20 cellular contexts compared by ENCODE assay signal in the genomic region with DNA sequence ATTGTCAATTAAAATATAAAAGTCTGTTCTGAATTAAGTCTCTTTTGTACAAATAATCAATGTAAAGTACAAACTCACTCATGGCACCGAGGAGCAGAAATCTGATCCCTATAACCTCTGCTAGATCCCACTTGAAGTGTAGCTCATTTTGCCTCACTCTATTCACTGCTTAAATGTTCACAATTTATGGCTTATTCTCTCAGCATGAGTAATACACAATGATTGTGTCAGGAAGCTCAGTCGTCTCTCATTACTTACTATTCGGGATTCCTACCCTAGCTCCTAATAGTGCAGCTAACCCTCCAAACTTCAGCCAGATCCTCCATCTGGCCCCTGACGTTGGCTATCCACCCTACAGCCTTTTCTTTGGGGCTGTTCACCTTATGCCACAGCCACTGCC. TPM values are rescaled to one million over a fixed set of nuclear protein-coding genes. Genes with fewer than 3 reads are reported as not detected.
DNase-seq lines count a peak whose midpoint lies in the region; ATAC-seq, FAIRE-seq and TF ChIP-seq lines count a peak whose summit lies in the region.
"Had no signal": no experiment of that assay in that cellular context is flagged by ENCODE, and none has a peak within 500 bp of the region (broad histone marks: within the 10 kb centered on the region; RNA-seq: fewer than 3 reads in every experiment).

No MANE protein-coding gene starts in this region.

- TF ChIP-seq POLR2A in K562 (conservative IDR thresholded peaks at IDR 0.05), result no peak

- H3K4me1 ChIP-seq in K562 (replicated peaks in 1 of 2; ENCODE audit: control insufficient read depth in 2 of 2, insufficient read depth in 2 of 2, low read length in 2 of 2), result peaks cover 3 to 29% of the 10 kb centered on the region in 2 experiments; a peak in 2 of 5 replicates
- peaks cover 5% of the 10 kb centered on the region for H3K4me1 ChIP-seq in CD4-positive, alpha-beta memory T cell (ENCODE audit: insufficient read depth, low read length)
- H3K4me1 ChIP-seq: gastrocnemius medialis, testis had no signal

- peak; percentile 2 for DNase-seq in COLO668 (lab: John Stamatoyannopoulos, UW; ENCODE audit: unreplicated experiment)
- DNase-seq in HT1080 (ENCODE audit: low read depth), result peak; percentile 32
- peak; percentile 89 for DNase-seq in NCI-H524 treated with DMSO at 0.1 percent for 48 hours (lab: John Stamatoyannopoulos, UW)
- no peak for DNase-seq in K562 (ENCODE audit: extremely low read depth in 1 of 4, low spot score in 3 of 4)
- no peak for DNase-seq in GM20000 (ENCODE audit: low spot score)
- no peak for DNase-seq in nephron progenitor cell
- DNase-seq in CD4-positive, alpha-beta memory T cell, result no peak
- DNase-seq in left lobe of liver (ENCODE audit: low spot score), result no peak
- DNase-seq: activated CD8-positive, alpha-beta T cell treated with anti-CD3 and anti-CD28 coated beads for 36 hours; activated T-cell treated with anti-CD3 and anti-CD28 coated beads, Interleukin-2, amount 50 U/mL, for 72 hours; Calu3; cerebellar nuclear complex; gastrocnemius medialis; NCI-H526 treated with DMSO at 0.1 percent for 48 hours; RPMI8226; small intestine; stimulated activated CD4-positive, alpha-beta T cell treated with anti-CD3 and anti-CD28 coated beads, Interleukin-4, amount 100 ng/mL, for 4 hours; testis; WERI-Rb-1 had no signal

- H3K9me3 ChIP-seq in K562 (replicated peaks; ENCODE audit: control insufficient read depth, insufficient read depth, low read depth, low read length), result no peaks in the 10 kb centered on the region
- no peaks in the 10 kb centered on the region for H3K9me3 ChIP-seq in CD4-positive, alpha-beta memory T cell (ENCODE audit: control insufficient read depth in 1 of 2, low read length in 2 of 2)
- H3K9me3 ChIP-seq: gastrocnemius medialis, testis had no signal

- no peak overlapping the region; the same call in 1 of the 3 replicates for H3K27ac ChIP-seq in K562 (ENCODE audit: extremely low read depth, low read depth, low read length)
- H3K27ac ChIP-seq in CD4-positive, alpha-beta memory T cell (ENCODE audit: low read depth, low read length), result no peak overlapping the region
- H3K27ac ChIP-seq: gastrocnemius medialis, testis, WERI-Rb-1 had no signal

- BruUV-seq in K562 (replicated peaks; lab: Mats Ljungman, UMichigan), result no TSS peak

- in situ Hi-C loops in K562 (cut with MboI), result loop anchor here (10.0 kb wide), 1 partner anchor 82 kb away; no protein-coding TSS in a partner anchor

- H3K27me3 Mint-ChIP-seq in nephron progenitor cell (ENCODE audit: low read depth, poor library complexity), result peaks cover 29% of the 10 kb centered on the region
- peaks cover 0 to 2% of the 10 kb centered on the region in 2 donors for H3K27me3 Mint-ChIP-seq in CD4-positive, alpha-beta memory T cell
- H3K27me3 Mint-ChIP-seq: activated CD8-positive, alpha-beta T cell treated with anti-CD3 and anti-CD28 coated beads for 36 hours had no signal

- no peaks in the 10 kb centered on the region for H3K9me1 ChIP-seq in K562 (ENCODE audit: control insufficient read depth, insufficient read depth, low read length)

- ATAC-seq in K562 (no peak), left lobe of liver (no peak)
- ATAC-seq: activated CD8-positive, alpha-beta T cell treated with anti-CD3 and anti-CD28 coated beads for 36 hours; activated T-cell treated with anti-CD3 and anti-CD28 coated beads, Interleukin-2, amount 50 U/mL, for 72 hours; gastrocnemius medialis had no signal

- H3K36me3 ChIP-seq in K562 (ENCODE audit: control insufficient read depth, insufficient read depth, low read length), result no peaks in the 10 kb centered on the region
- no peaks in the 10 kb centered on the region for H3K36me3 ChIP-seq in CD4-positive, alpha-beta memory T cell (ENCODE audit: insufficient read depth, low read length)
- H3K36me3 ChIP-seq: gastrocnemius medialis, WERI-Rb-1 had no signal

- H3K4me3 ChIP-seq in K562, result no peak overlapping the region
- H3K4me3 ChIP-seq in CD4-positive, alpha-beta memory T cell (ENCODE audit: low read length in 2 of 2), result no peak overlapping the region
- H3K4me3 ChIP-seq: gastrocnemius medialis, testis had no signal

- H3K27ac Mint-ChIP-seq in nephron progenitor cell, result no peak overlapping the region
- H3K27ac Mint-ChIP-seq in CD4-positive, alpha-beta memory T cell, result no peak overlapping the region
- H3K27ac Mint-ChIP-seq: activated CD8-positive, alpha-beta T cell treated with anti-CD3 and anti-CD28 coated beads for 36 hours; activated T-cell treated with anti-CD3 and anti-CD28 coated beads, Interleukin-2, amount 50 U/mL, for 72 hours had no signal

- peak overlapping the region; percentile 13 to 21; a peak in 2 of 4 replicates for H3K9ac ChIP-seq in K562 (ENCODE audit: insufficient read depth in 1 of 2, low read depth in 2 of 2, low read length in 2 of 2)

- peaks cover 10% of the 10 kb centered on the region for H3K4me1 Mint-ChIP-seq in nephron progenitor cell
- H3K4me1 Mint-ChIP-seq in CD4-positive, alpha-beta memory T cell, result peaks cover 3 to 10% (median 4%) of the 10 kb centered on the region in 4 donors

- no peaks in the 10 kb centered on the region for H3K36me3 Mint-ChIP-seq in nephron progenitor cell (ENCODE audit: low read depth)
- peaks cover 0 to 4% of the 10 kb centered on the region in 2 donors for H3K36me3 Mint-ChIP-seq in CD4-positive, alpha-beta memory T cell

- peaks cover 9% of the 10 kb centered on the region for H3K79me2 ChIP-seq in K562 (ENCODE audit: control insufficient read depth, insufficient read depth, low read length)

- no peak for TF ChIP-seq EP300 in K562 (IDR thresholded peaks at IDR 0.05; ENCODE audit: low read length)

- POLR2A ChIA-PET in K562 (lab: Yijun Ruan, JAX), result interaction anchor here (0.9 kb wide), 1 partner anchor 8 kb away, joined by 3 read pairs; no protein-coding TSS in a partner anchor
- POLR2A ChIA-PET in CD4-positive, alpha-beta memory T cell (lab: Charles Lee; ENCODE audit: partially characterized antibody), result no interaction called here

- no peaks in the 10 kb centered on the region for H3K27me3 ChIP-seq in K562 (ENCODE audit: control insufficient read depth in 2 of 2, insufficient read depth in 2 of 2, low read length in 2 of 2)
- H3K27me3 ChIP-seq in CD4-positive, alpha-beta memory T cell (ENCODE audit: insufficient read depth, low read length), result no peaks in the 10 kb centered on the region
- H3K27me3 ChIP-seq: gastrocnemius medialis, testis had no signal

- peak overlapping the region; percentile 75 for H2AFZ ChIP-seq in K562 (ENCODE audit: low read depth, low read length)

- FAIRE-seq in K562 (lab: Jason Lieb, UNC), result peak; percentile 60
- FAIRE-seq: GM18507, small intestine had no signal

- WGBS in K562 (ENCODE audit: insufficient coverage, low coverage, missing lambda C conversion rate), result 0% methylated on average over 4 of the region's 4 CpGs

- TF ChIP-seq CTCF in K562 (IDR thresholded peaks at IDR 0.05 in 2 of 3, conservative IDR thresholded peaks at IDR 0.05 in 1 of 3; ENCODE audit: insufficient read depth in 2 of 3, low read depth in 1 of 3, low read length in 3 of 3) (no peak), GM20000 (IDR thresholded peaks at IDR 0.05; ENCODE audit: extremely low read depth, missing control alignments) (no peak), nephron progenitor cell (IDR thresholded peaks at IDR 0.05) (no peak)

- intact Hi-C loops in K562 (cut with micrococcal nuclease), result no loop called here
- intact Hi-C loops in CD4-positive, alpha-beta memory T cell (cut with micrococcal nuclease), result no loop called here

- no peak overlapping the region for H3K4me3 Mint-ChIP-seq in nephron progenitor cell
- H3K4me3 Mint-ChIP-seq in CD4-positive, alpha-beta memory T cell, result no peak overlapping the region
- H3K4me3 Mint-ChIP-seq: activated CD8-positive, alpha-beta T cell treated with anti-CD3 and anti-CD28 coated beads for 36 hours; activated T-cell treated with anti-CD3 and anti-CD28 coated beads, Interleukin-2, amount 50 U/mL, for 72 hours had no signal

- CTCF ChIA-PET in K562 (lab: Yijun Ruan, JAX; ENCODE audit: low intra/inter-chr PET ratio), result no interaction called here
- CTCF ChIA-PET in CD4-positive, alpha-beta memory T cell (lab: Charles Lee; ENCODE audit: partially characterized antibody), result interaction anchor here (0.8 to 1.7 kb wide), 4 partner anchors 85 to 162 kb away, joined by 3 to 4 read pairs (median 3); no protein-coding TSS in a partner anchor

- TF ChIP-seq RAD21 in K562 (CRISPR knock-in tag; conservative IDR thresholded peaks at IDR 0.05 in 1 of 2, IDR thresholded peaks at IDR 0.05 in 1 of 2), result no peak

- H3K9me3 Mint-ChIP-seq in nephron progenitor cell, result peaks cover 9% of the 10 kb centered on the region
- H3K9me3 Mint-ChIP-seq in CD4-positive, alpha-beta memory T cell, result no peaks in the 10 kb centered on the region
- H3K9me3 Mint-ChIP-seq: activated CD8-positive, alpha-beta T cell treated with anti-CD3 and anti-CD28 coated beads for 36 hours had no signal

- H4K20me1 ChIP-seq in K562 (replicated peaks; ENCODE audit: control insufficient read depth, insufficient read depth, low read length), result no peaks in the 10 kb centered on the region

- peak overlapping the region; percentile 7; the same call in 1 of the 2 replicates for H3K4me2 ChIP-seq in K562 (ENCODE audit: insufficient read depth, low read length)

RNA-seq across cellular contexts. Expression of a gene that starts 4.7 kb away (rescaled TPM):
- total RNA-seq in HT1080 (2014; rRNA removed; shearing (Covaris generic)), result 12.0 and 12.4 TPM in 2 replicates
- polyA plus RNA-seq in HT1080 (2015; cell fraction: cytosol; rRNA removed), result 10.2 and 13.3 TPM in 2 replicates
- 11.4 and 11.5 TPM in 2 replicates for polyA plus RNA-seq in HT1080 (2015; cell fraction: nucleus; rRNA removed)
- total RNA-seq in K562 (2011; cell fraction: chromatin; rRNA removed; ENCODE audit: low replicate concordance), result 9.3 and 29.0 TPM in 2 replicates
- 9.2 and 10.7 TPM in 2 replicates for total RNA-seq in K562 (2011; cell fraction: nucleolus; rRNA removed)
- total RNA-seq in K562 (2011; cell fraction: nucleoplasm; rRNA removed), result 24.3 and 40.2 TPM in 2 replicates
- total RNA-seq in K562 (2014; rRNA removed) (20.6 and 24.1 TPM in 2 replicates), K562 (2014; rRNA removed; fragmentation: Illumina TruSeq; extraction: Trizol) (34.8 and 40.7 TPM in 2 replicates), K562 (2015; rRNA removed; fragmentation: Illumina TruSeq; extraction: Trizol) (23.3 and 23.6 TPM in 2 replicates), K562 (2021) (30.5 and 33.9 TPM in 2 replicates), left lobe of liver (3.0 TPM)
- polyA plus RNA-seq in K562 (2011; rRNA removed) (29.3 and 36.7 TPM in 2 replicates), K562 (2014; fragmentation: Illumina TruSeq; extraction: Trizol) (27.6 and 35.8 TPM in 2 replicates), K562 (2014; fragmentation: Nextera tagmentation; extraction: Ambion mirVana) (10 to 100 TPM; 13.9 to 16.1 TPM), K562 (2014; rRNA removed) (17.9 and 18.6 TPM in 2 replicates)
- 15.2 and 15.6 TPM in 2 replicates for polyA plus RNA-seq in K562 (2011; cell fraction: cytosol; rRNA removed)
- polyA plus RNA-seq in K562 (2011; cell fraction: nucleus; rRNA removed), result 20.0 and 20.8 TPM in 2 replicates
- polyA plus RNA-seq in K562 (2012), result 12.4 and 19.0 TPM in 2 replicates
- polyA minus RNA-seq in K562 (2011; rRNA and poly(A)+ RNA removed), result 40.6 TPM in 2 replicates
- polyA minus RNA-seq in K562 (2011; cell fraction: cytosol; rRNA and poly(A)+ RNA removed), result 11.6 and 20.1 TPM in 2 replicates
- 34.7 and 36.0 TPM in 2 replicates for polyA minus RNA-seq in K562 (2011; cell fraction: nucleus; rRNA and poly(A)+ RNA removed)
- 10 to 100 TPM; 16.4 to 21.7 TPM for total RNA-seq in CD4-positive, alpha-beta memory T cell
- polyA plus RNA-seq in CD4-positive, alpha-beta memory T cell, result 10 to 100 TPM; 15.4 to 17.1 TPM

RNA-seq across cellular contexts. Expression of a gene that starts 36.0 kb away (rescaled TPM):
- 0.20 and 0.26 TPM in 2 replicates for total RNA-seq in HT1080 (2014; rRNA removed; shearing (Covaris generic))
- polyA plus RNA-seq in HT1080 (2015; cell fraction: cytosol; rRNA removed), result 0.10 and 0.12 TPM in 2 replicates
- 0.27 and 0.45 TPM in 2 replicates for polyA plus RNA-seq in HT1080 (2015; cell fraction: nucleus; rRNA removed)
- total RNA-seq in K562 (2011; cell fraction: chromatin; rRNA removed; ENCODE audit: low replicate concordance), result 0.16 and 0.26 TPM in 2 replicates
- under 0.01 TPM in 1 of 2 replicates, not detected in the other for total RNA-seq in K562 (2011; cell fraction: nucleolus; rRNA removed)
- 0.15 TPM in 2 replicates for total RNA-seq in K562 (2011; cell fraction: nucleoplasm; rRNA removed)
- 0.04 and 0.05 TPM in 2 replicates for total RNA-seq in K562 (2014; rRNA removed)
- total RNA-seq in K562 (2014; rRNA removed; fragmentation: Illumina TruSeq; extraction: Trizol), result 0.10 and 0.11 TPM in 2 replicates
- total RNA-seq in K562 (2015; rRNA removed; fragmentation: Illumina TruSeq; extraction: Trizol), result 0.04 TPM in 1 of 2 replicates, not detected in the other
- 0.16 and 0.31 TPM in 2 replicates for total RNA-seq in K562 (2021)
- polyA plus RNA-seq in K562 (2011; rRNA removed), result 0.03 and 0.35 TPM in 2 replicates
- 0.06 and 0.52 TPM in 2 replicates for polyA plus RNA-seq in K562 (2011; cell fraction: cytosol; rRNA removed)
- polyA plus RNA-seq in K562 (2011; cell fraction: nucleus; rRNA removed), result 0.10 and 1.2 TPM in 2 replicates
- 0.08 and 0.17 TPM in 2 replicates for polyA plus RNA-seq in K562 (2012)
- polyA plus RNA-seq in K562 (2014; fragmentation: Illumina TruSeq; extraction: Trizol), result 0.18 and 0.22 TPM in 2 replicates
- polyA plus RNA-seq in K562 (2014; fragmentation: Nextera tagmentation; extraction: Ambion mirVana), result under 1 TPM in 1 of 2 experiments, not detected in 1; 0.06 TPM
- 0.11 and 0.21 TPM in 2 replicates for polyA plus RNA-seq in K562 (2014; rRNA removed)
- polyA minus RNA-seq in K562 (2011; rRNA and poly(A)+ RNA removed), result 0.25 TPM in 1 of 2 replicates, not detected in the other
- polyA minus RNA-seq in K562 (2011; cell fraction: cytosol; rRNA and poly(A)+ RNA removed), result 0.38 TPM in 1 of 2 replicates, not detected in the other
- 0.13 TPM in 1 of 2 replicates, not detected in the other for polyA minus RNA-seq in K562 (2011; cell fraction: nucleus; rRNA and poly(A)+ RNA removed)
- total RNA-seq in CD4-positive, alpha-beta memory T cell, result not detected
- not detected for polyA plus RNA-seq in CD4-positive, alpha-beta memory T cell
- total RNA-seq in left lobe of liver, result 0.08 TPM
- total RNA-seq: activated CD8-positive, alpha-beta T cell treated with anti-CD3 and anti-CD28 coated beads for 36 hours; Calu3 had no signal

Comparison
In these comparisons a context has a peak if more than half of its experiments do, and no peak if none do; other contexts are left out.
1. DNase-seq: peak in COLO668 (single experiment), HT1080 (single experiment) and NCI-H524 treated with DMSO at 0.1 percent for 48 hours (single experiment); none in K562 (0 of 4), GM20000 (single experiment), nephron progenitor cell (single experiment), CD4-positive, alpha-beta memory T cell (0 of 5) and left lobe of liver (single experiment).